In the genomic region with DNA sequence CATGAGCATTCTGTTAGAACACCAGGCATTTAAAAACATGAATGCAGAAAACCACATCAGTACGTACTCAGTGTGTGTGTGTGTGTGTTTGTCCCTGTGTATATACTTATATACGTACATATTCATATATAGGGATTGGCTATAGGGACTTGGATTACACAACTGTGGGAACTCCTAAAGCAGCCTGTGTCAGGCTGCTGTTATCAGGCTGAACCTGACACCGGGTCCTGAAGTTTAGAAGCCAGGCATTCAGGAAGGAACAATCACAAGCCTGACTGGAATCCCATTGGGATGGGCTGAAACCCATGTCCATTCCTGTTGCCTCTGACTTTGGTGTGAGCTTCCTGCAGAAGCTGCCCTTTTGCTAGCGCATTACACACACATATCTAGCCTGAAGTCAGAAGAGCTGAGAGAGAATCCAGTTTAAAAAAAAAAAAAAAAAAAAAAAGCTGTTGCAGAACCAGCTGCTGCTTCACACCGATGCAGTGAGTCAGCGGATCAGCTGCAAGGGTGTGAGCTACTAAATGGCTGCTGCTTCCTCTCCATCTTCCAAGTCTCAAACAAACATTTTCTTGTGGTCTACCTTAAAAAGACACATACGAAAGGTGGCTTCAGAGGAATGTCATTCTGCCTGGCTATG, we compare ENCODE assay signal across 26 cellular contexts.
DNase-seq lines count a peak whose midpoint lies in the region; ATAC-seq, FAIRE-seq and TF ChIP-seq lines count a peak whose summit lies in the region.
"Had no signal": no experiment of that assay in that cellular context is flagged by ENCODE, and none has a peak within 500 bp of the region (broad histone marks: within the 10 kb centered on the region; RNA-seq: fewer than 3 reads in every experiment).

No MANE protein-coding gene starts in this region.

- no peaks in the 10 kb centered on the region for H3K27me3 Mint-ChIP-seq in central memory CD8-positive, alpha-beta T cell

- DNase-seq in Daoy (ENCODE audit: low read depth) (peak; percentile 11), HT1080 (ENCODE audit: low read depth) (peak; percentile 15), NCI-H524 treated with DMSO at 0.1 percent for 48 hours (lab: John Stamatoyannopoulos, UW) (no peak), NCI-H1105 (lab: John Stamatoyannopoulos, UW) (no peak), NCI-H1105 treated with DMSO at 0.1 percent for 48 hours (lab: John Stamatoyannopoulos, UW) (no peak), kidney (no peak)
- DNase-seq in central memory CD8-positive, alpha-beta T cell (ENCODE audit: low spot score in 2 of 2), result peak in 1 of 2 donors; percentile 30
- DNase-seq: activated CD4-positive, alpha-beta T cell treated with anti-CD3 and anti-CD28 coated beads for 48 hours; AML-193; Calu3; effector CD8-positive, alpha-beta T cell; GF-D8; left ventricle myocardium inferior; naive B cell; NCI-H1930; NCI-H510A treated with DMSO at 0.1 percent for 48 hours; Peyer's patch; spleen; stimulated activated naive CD4-positive, alpha-beta T cell had no signal

- TF ChIP-seq CTCF in kidney (IDR thresholded peaks at IDR 0.05; ENCODE audit: borderline replicate concordance, extremely low read depth, insufficient read depth), result no peak

- peak overlapping the region; percentile 87 for H3K27ac Mint-ChIP-seq in central memory CD8-positive, alpha-beta T cell (ENCODE audit: low read depth)
- H3K27ac Mint-ChIP-seq: activated naive CD4-positive, alpha-beta T cell treated with anti-CD3 and anti-CD28 coated beads, Interleukin-2, amount 50 U/mL, for 72 hours had no signal

- peak overlapping the region; percentile 45 for H3K4me3 Mint-ChIP-seq in central memory CD8-positive, alpha-beta T cell
- H3K4me3 Mint-ChIP-seq: naive B cell had no signal

- H3K36me3 ChIP-seq in mucosa of stomach (ENCODE audit: control insufficient read depth, insufficient read depth, low read length), result no peaks in the 10 kb centered on the region
- H3K36me3 ChIP-seq in kidney (ENCODE audit: control insufficient read depth in 1 of 2, insufficient read depth in 2 of 2, low read length in 2 of 2), result no peaks in the 10 kb centered on the region
- H3K36me3 ChIP-seq: left ventricle myocardium inferior, Peyer's patch, prostate gland, spleen, tibial nerve had no signal

- H3K4me3 ChIP-seq in mucosa of stomach (ENCODE audit: low read length) (no peak overlapping the region), kidney (ENCODE audit: low read length in 2 of 2) (no peak overlapping the region)
- H3K4me3 ChIP-seq: left ventricle myocardium inferior, Peyer's patch, prostate gland, spleen, tibial nerve had no signal

- intact Hi-C loops in kidney (cut with DNase I), result no loop called here

- H3K9me3 Mint-ChIP-seq in central memory CD8-positive, alpha-beta T cell, result no peaks in the 10 kb centered on the region
- H3K9me3 Mint-ChIP-seq: activated naive CD4-positive, alpha-beta T cell treated with anti-CD3 and anti-CD28 coated beads, Interleukin-2, amount 50 U/mL, for 72 hours had no signal

- no peaks in the 10 kb centered on the region for H3K36me3 Mint-ChIP-seq in central memory CD8-positive, alpha-beta T cell (ENCODE audit: insufficient read depth)
- H3K36me3 Mint-ChIP-seq: naive B cell had no signal

- no peaks in the 10 kb centered on the region for H3K9me3 ChIP-seq in mucosa of stomach (ENCODE audit: control insufficient read depth, low read length)
- no peaks in the 10 kb centered on the region for H3K9me3 ChIP-seq in kidney (ENCODE audit: control insufficient read depth in 1 of 2, low read length in 2 of 2)
- H3K9me3 ChIP-seq: Peyer's patch, prostate gland had no signal

- H3K4me1 Mint-ChIP-seq in central memory CD8-positive, alpha-beta T cell, result peaks cover 23% of the 10 kb centered on the region
- H3K4me1 Mint-ChIP-seq: naive B cell had no signal

- ATAC-seq in central memory CD8-positive, alpha-beta T cell (replicated peaks; ENCODE audit: extremely low read depth, poor library complexity, severe bottlenecking), result peak; percentile 83
- ATAC-seq: SK-N-SH treated with all-trans-retinoic acid at 6 μM for 48 hours had no signal

- no peaks in the 10 kb centered on the region for H3K27me3 ChIP-seq in mucosa of stomach (ENCODE audit: control insufficient read depth, insufficient read depth, low read length)
- H3K27me3 ChIP-seq: Peyer's patch, spleen, tibial nerve had no signal

- no peak overlapping the region for H3K27ac ChIP-seq in kidney (ENCODE audit: low read depth in 2 of 2, low read length in 2 of 2)
- H3K27ac ChIP-seq: left ventricle myocardium inferior, Peyer's patch, prostate gland, tibial nerve had no signal

- H3K9ac ChIP-seq in mucosa of stomach (ENCODE audit: low read length) (peak overlapping the region; percentile 52), kidney (ENCODE audit: low read length in 2 of 2) (no peak overlapping the region)

- no peak for FAIRE-seq in kidney (lab: Jason Lieb, UNC)
- FAIRE-seq: bronchial epithelial cell, GM12891 had no signal

- H3K4me1 ChIP-seq in mucosa of stomach (ENCODE audit: control insufficient read depth, insufficient read depth, low read length), result peaks cover 28% of the 10 kb centered on the region
- no peaks in the 10 kb centered on the region for H3K4me1 ChIP-seq in kidney (ENCODE audit: control insufficient read depth in 1 of 2, insufficient read depth in 1 of 2, low read depth in 1 of 2, low read length in 2 of 2)
- H3K4me1 ChIP-seq: left ventricle myocardium inferior, Peyer's patch, prostate gland, spleen, tibial nerve had no signal

Comparison
In these comparisons a context has a peak if more than half of its experiments do, and no peak if none do; other contexts are left out.
1. DNase-seq: peak in Daoy (single experiment) and HT1080 (single experiment); none in NCI-H524 treated with DMSO at 0.1 percent for 48 hours (single experiment), NCI-H1105 (single experiment), NCI-H1105 treated with DMSO at 0.1 percent for 48 hours (single experiment) and kidney (single experiment).